In genomic region chr9:72589684-72590555, GRCh38 we compare ENCODE assay signal across 12 cellular contexts.
DNase-seq lines count a peak whose midpoint lies in the region; TF ChIP-seq lines count a peak whose summit lies in the region.
"Had no signal": no experiment of that assay in that cellular context is flagged by ENCODE, and none has a peak within 500 bp of the region (broad histone marks: within the 10 kb centered on the region; RNA-seq: fewer than 3 reads in every experiment).

No MANE protein-coding gene starts in this region.

- peaks cover 33% of the 10 kb centered on the region for H3K4me1 Mint-ChIP-seq in T-helper 2 cell treated with Interferon-gamma antibody and Interleukin-4, amounts not matched to agents 5 μg/mL and 100 μg/mL, for 36 hours (ENCODE audit: low read depth)
- peaks cover 43% of the 10 kb centered on the region for H3K4me1 Mint-ChIP-seq in T-helper 1 cell treated with Interleukin-12 subunit alpha and Interleukin-12 subunit beta and Interleukin-4 antibody, amounts not matched to agents 30 μg/mL and 1 μg/mL, for 36 hours (ENCODE audit: low read depth)
- H3K4me1 Mint-ChIP-seq in glutamatergic neuron (ENCODE audit: low read depth, unreplicated experiment), result peaks cover 7% of the 10 kb centered on the region
- H3K4me1 Mint-ChIP-seq in stimulated activated naive CD8-positive, alpha-beta T cell treated with anti-CD3 and anti-CD28 coated beads, Interleukin-15, Interleukin-2, amounts not matched to agents 100 ng/mL and 50 ng/mL, for 24 hours (ENCODE audit: low read depth), result peaks cover 37% of the 10 kb centered on the region

- no peak for DNase-seq in T-helper 2 cell treated with Interferon-gamma antibody and Interleukin-4, amounts not matched to agents 5 μg/mL and 100 μg/mL, for 36 hours (ENCODE audit: low spot score)
- DNase-seq in T-helper 2 cell (no peak), glutamatergic neuron (no peak), NCI-H187 treated with DMSO at 0.1 percent for 48 hours (lab: John Stamatoyannopoulos, UW) (no peak), NCI-H1694 treated with DMSO at 0.1 percent for 48 hours (lab: John Stamatoyannopoulos, UW) (no peak)
- DNase-seq in activated CD8-positive, alpha-beta memory T cell treated with anti-CD3 and anti-CD28 coated beads, Interleukin-2, amount 50 U/mL, for 48 hours, result no peak
- DNase-seq: ACHN; activated CD4-positive, alpha-beta T cell treated with anti-CD3 and anti-CD28 coated beads for 1 hour; amniotic stem cell; NCI-H2029 treated with DMSO at 0.1 percent for 48 hours had no signal

- no peaks in the 10 kb centered on the region for H3K9me3 Mint-ChIP-seq in T-helper 2 cell treated with Interferon-gamma antibody and Interleukin-4, amounts not matched to agents 5 μg/mL and 100 μg/mL, for 36 hours
- no peaks in the 10 kb centered on the region for H3K9me3 Mint-ChIP-seq in T-helper 1 cell treated with Interleukin-12 subunit alpha and Interleukin-12 subunit beta and Interleukin-4 antibody, amounts not matched to agents 30 μg/mL and 1 μg/mL, for 36 hours
- H3K9me3 Mint-ChIP-seq in glutamatergic neuron (ENCODE audit: unreplicated experiment), result peaks cover 3% of the 10 kb centered on the region
- no peaks in the 10 kb centered on the region for H3K9me3 Mint-ChIP-seq in stimulated activated naive CD8-positive, alpha-beta T cell treated with anti-CD3 and anti-CD28 coated beads, Interleukin-15, Interleukin-2, amounts not matched to agents 100 ng/mL and 50 ng/mL, for 24 hours

- H3K27me3 Mint-ChIP-seq in T-helper 2 cell treated with Interferon-gamma antibody and Interleukin-4, amounts not matched to agents 5 μg/mL and 100 μg/mL, for 36 hours (ENCODE audit: low read depth), result peaks cover 5% of the 10 kb centered on the region
- H3K27me3 Mint-ChIP-seq in T-helper 1 cell treated with Interleukin-12 subunit alpha and Interleukin-12 subunit beta and Interleukin-4 antibody, amounts not matched to agents 30 μg/mL and 1 μg/mL, for 36 hours (ENCODE audit: low read depth), result no peaks in the 10 kb centered on the region
- peaks cover 1% of the 10 kb centered on the region for H3K27me3 Mint-ChIP-seq in glutamatergic neuron (ENCODE audit: unreplicated experiment)
- H3K27me3 Mint-ChIP-seq in stimulated activated naive CD8-positive, alpha-beta T cell treated with anti-CD3 and anti-CD28 coated beads, Interleukin-15, Interleukin-2, amounts not matched to agents 100 ng/mL and 50 ng/mL, for 24 hours, result peaks cover 14% of the 10 kb centered on the region

- no peak for TF ChIP-seq CTCF in glutamatergic neuron (IDR thresholded peaks at IDR 0.05; ENCODE audit: partially characterized antibody, unreplicated experiment)

- peak overlapping the region; percentile 36 for H3K4me3 Mint-ChIP-seq in T-helper 2 cell treated with Interferon-gamma antibody and Interleukin-4, amounts not matched to agents 5 μg/mL and 100 μg/mL, for 36 hours
- H3K4me3 Mint-ChIP-seq in T-helper 1 cell treated with Interleukin-12 subunit alpha and Interleukin-12 subunit beta and Interleukin-4 antibody, amounts not matched to agents 30 μg/mL and 1 μg/mL, for 36 hours, result no peak overlapping the region
- no peak overlapping the region for H3K4me3 Mint-ChIP-seq in glutamatergic neuron (ENCODE audit: unreplicated experiment)
- peak overlapping the region; percentile 55 for H3K4me3 Mint-ChIP-seq in stimulated activated naive CD8-positive, alpha-beta T cell treated with anti-CD3 and anti-CD28 coated beads, Interleukin-15, Interleukin-2, amounts not matched to agents 100 ng/mL and 50 ng/mL, for 24 hours

- H3K36me3 Mint-ChIP-seq in T-helper 2 cell treated with Interferon-gamma antibody and Interleukin-4, amounts not matched to agents 5 μg/mL and 100 μg/mL, for 36 hours (ENCODE audit: low read depth), result no peaks in the 10 kb centered on the region
- H3K36me3 Mint-ChIP-seq in T-helper 1 cell treated with Interleukin-12 subunit alpha and Interleukin-12 subunit beta and Interleukin-4 antibody, amounts not matched to agents 30 μg/mL and 1 μg/mL, for 36 hours (ENCODE audit: low read depth), result no peaks in the 10 kb centered on the region
- no peaks in the 10 kb centered on the region for H3K36me3 Mint-ChIP-seq in glutamatergic neuron (ENCODE audit: unreplicated experiment)
- H3K36me3 Mint-ChIP-seq in stimulated activated naive CD8-positive, alpha-beta T cell treated with anti-CD3 and anti-CD28 coated beads, Interleukin-15, Interleukin-2, amounts not matched to agents 100 ng/mL and 50 ng/mL, for 24 hours (ENCODE audit: low read depth), result no peaks in the 10 kb centered on the region

- H3K27ac Mint-ChIP-seq in T-helper 2 cell treated with Interferon-gamma antibody and Interleukin-4, amounts not matched to agents 5 μg/mL and 100 μg/mL, for 36 hours, result peak overlapping the region; percentile 12
- H3K27ac Mint-ChIP-seq in T-helper 1 cell treated with Interleukin-12 subunit alpha and Interleukin-12 subunit beta and Interleukin-4 antibody, amounts not matched to agents 30 μg/mL and 1 μg/mL, for 36 hours, result peak overlapping the region; percentile 57
- peak overlapping the region; percentile 87 for H3K27ac Mint-ChIP-seq in glutamatergic neuron (ENCODE audit: unreplicated experiment)
- H3K27ac Mint-ChIP-seq in stimulated activated naive CD8-positive, alpha-beta T cell treated with anti-CD3 and anti-CD28 coated beads, Interleukin-15, Interleukin-2, amounts not matched to agents 100 ng/mL and 50 ng/mL, for 24 hours, result peak overlapping the region; percentile 84

Comparison
In these comparisons a context has a peak if more than half of its experiments do, and no peak if none do; other contexts are left out.
1. H3K27ac Mint-ChIP-seq: peak in every context shown above with its lines; median percentile 87 in glutamatergic neuron; 84 in stimulated activated naive CD8-positive, alpha-beta T cell treated with anti-CD3 and anti-CD28 coated beads, Interleukin-15, Interleukin-2, amounts not matched to agents 100 ng/mL and 50 ng/mL, for 24 hours; 57 in T-helper 1 cell treated with Interleukin-12 subunit alpha and Interleukin-12 subunit beta and Interleukin-4 antibody, amounts not matched to agents 30 μg/mL and 1 μg/mL, for 36 hours; 12 in T-helper 2 cell treated with Interferon-gamma antibody and Interleukin-4, amounts not matched to agents 5 μg/mL and 100 μg/mL, for 36 hours.
2. H3K4me3 Mint-ChIP-seq: peak in T-helper 2 cell treated with Interferon-gamma antibody and Interleukin-4, amounts not matched to agents 5 μg/mL and 100 μg/mL, for 36 hours (single experiment) and stimulated activated naive CD8-positive, alpha-beta T cell treated with anti-CD3 and anti-CD28 coated beads, Interleukin-15, Interleukin-2, amounts not matched to agents 100 ng/mL and 50 ng/mL, for 24 hours (single experiment); none in T-helper 1 cell treated with Interleukin-12 subunit alpha and Interleukin-12 subunit beta and Interleukin-4 antibody, amounts not matched to agents 30 μg/mL and 1 μg/mL, for 36 hours (single experiment) and glutamatergic neuron (single experiment).